Comparison of ENCODE assay signal across 26 cellular contexts in the genomic region with DNA sequence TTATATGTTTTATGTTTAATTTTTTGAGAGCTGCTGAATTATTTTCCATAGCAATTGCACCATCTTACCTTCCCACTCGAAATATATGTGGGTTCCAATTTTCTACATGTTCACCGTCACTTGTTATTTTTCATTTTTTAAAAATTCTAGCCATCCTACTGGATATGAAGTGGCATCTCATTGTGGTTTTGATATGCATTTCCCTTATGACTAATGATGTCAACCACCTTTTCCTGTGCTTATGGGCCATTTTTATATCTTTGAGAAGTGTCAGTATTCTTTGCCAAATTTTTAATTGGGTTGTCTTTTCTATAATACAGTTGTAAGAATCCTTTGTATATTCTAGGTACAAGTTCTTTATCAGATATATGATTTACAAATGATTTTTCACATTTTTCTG.
"Had no signal": no experiment of that assay in that cellular context is flagged by ENCODE, and none has a peak within 500 bp of the region (broad histone marks: within the 10 kb centered on the region; RNA-seq: fewer than 3 reads in every experiment).

No MANE protein-coding gene starts in this region.

- H3K4me3 Mint-ChIP-seq: mesothelial cell of epicardium; naive B cell; nephron progenitor cell; stimulated activated memory B cell treated with anti-CD40 and anti-IgM and Interleukin-4, amounts not matched to agents 10 μg/mL and 1 μg/mL and 100 μg/mL, for 72 hours had no signal

- H3K4me3 ChIP-seq: esophagus muscularis mucosa, gastroesophageal sphincter, heart right ventricle, left lung, mucosa of descending colon, psoas muscle, sigmoid colon, thoracic aorta, tibial nerve, upper lobe of left lung had no signal

- H3K27me3 ChIP-seq: esophagus muscularis mucosa, foreskin keratinocyte, gastroesophageal sphincter, heart right ventricle, left lung, sigmoid colon, tibial nerve, upper lobe of left lung had no signal

- DNase-seq: cerebellar nuclear complex; cortex of kidney; foreskin keratinocyte; heart right ventricle; left cardiac atrium; left lung; mesenchymal stem cell; mucosa of descending colon; naive B cell; nephron progenitor cell; nucleus accumbens; psoas muscle; right cardiac atrium; sigmoid colon; stimulated activated CD4-positive, alpha-beta T cell treated with anti-CD3 and anti-CD28 coated beads, Interleukin-2, amount 100 ng/mL, for 24 hours; stimulated activated CD4-positive, alpha-beta T cell treated with anti-CD3 and anti-CD28 coated beads, Interleukin-4, amount 100 ng/mL, for 24 hours; stimulated activated naive CD8-positive, alpha-beta T cell treated with anti-CD3 and anti-CD28 coated beads, Interleukin-15, Interleukin-2, amounts not matched to agents 100 U/mL and 50 U/mL, for 24 hours; substantia nigra; upper lobe of left lung had no signal

- H3K4me1 Mint-ChIP-seq: mesothelial cell of epicardium, nephron progenitor cell had no signal

- H3K27me3 Mint-ChIP-seq: naive B cell; stimulated activated memory B cell treated with anti-CD40 and anti-IgM and Interleukin-4, amounts not matched to agents 10 μg/mL and 1 μg/mL and 100 μg/mL, for 72 hours had no signal

- H3K4me1 ChIP-seq: esophagus muscularis mucosa, gastroesophageal sphincter, left lung, psoas muscle, sigmoid colon, tibial nerve, upper lobe of left lung had no signal

- H3K9me3 ChIP-seq: esophagus muscularis mucosa, gastroesophageal sphincter, left lung, mucosa of descending colon, psoas muscle, sigmoid colon, thoracic aorta, tibial nerve, upper lobe of left lung had no signal

- H3K9me3 Mint-ChIP-seq: naive B cell; stimulated activated memory B cell treated with anti-CD40 and anti-IgM and Interleukin-4, amounts not matched to agents 10 μg/mL and 1 μg/mL and 100 μg/mL, for 72 hours had no signal

- FAIRE-seq: urothelium cell line had no signal

- ATAC-seq: foreskin keratinocyte; gastroesophageal sphincter; heart right ventricle; left cardiac atrium; left lung; mucosa of descending colon; psoas muscle; right cardiac atrium; stimulated activated memory B cell treated with anti-CD40 and anti-IgM and Interleukin-4, amounts not matched to agents 10 μg/mL and 1 μg/mL and 100 μg/mL, for 72 hours; stimulated activated naive CD8-positive, alpha-beta T cell treated with anti-CD3 and anti-CD28 coated beads, Interleukin-15, Interleukin-2, amounts not matched to agents 100 U/mL and 50 U/mL, for 24 hours had no signal

- H3K27ac Mint-ChIP-seq: mesothelial cell of epicardium; nephron progenitor cell; stimulated activated memory B cell treated with anti-CD40 and anti-IgM and Interleukin-4, amounts not matched to agents 10 μg/mL and 1 μg/mL and 100 μg/mL, for 72 hours had no signal

- H3K27ac ChIP-seq: esophagus muscularis mucosa, foreskin keratinocyte, gastroesophageal sphincter, heart right ventricle, left lung, psoas muscle, sigmoid colon, thoracic aorta, tibial nerve, upper lobe of left lung had no signal
